ENCODE assay signal across 17 cellular contexts in the genomic region with DNA sequence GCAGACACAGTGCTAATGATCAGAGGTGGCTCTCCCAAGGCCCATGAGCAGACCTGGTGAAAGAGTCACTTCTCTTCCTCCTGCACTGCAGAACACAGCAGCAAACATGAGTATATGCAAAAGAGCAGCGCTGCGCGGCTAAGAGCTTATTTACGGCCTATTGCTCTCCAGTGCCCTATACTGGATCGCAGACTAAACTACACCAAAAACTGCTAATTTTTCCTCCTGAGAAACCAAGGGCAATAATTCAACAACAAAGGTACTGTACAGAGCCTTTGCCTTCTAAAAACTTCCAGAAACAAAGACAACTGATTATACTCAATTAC.
A peak's percentile ranks its signal among the peaks of the same experiment; 100 is the strongest.
DNase-seq lines count a peak whose midpoint lies in the region; ATAC-seq and TF ChIP-seq lines count a peak whose summit lies in the region.
"Had no signal": no experiment of that assay in that cellular context is flagged by ENCODE, and none has a peak within 500 bp of the region (broad histone marks: within the 10 kb centered on the region; RNA-seq: fewer than 3 reads in every experiment).

No MANE protein-coding gene starts in this region.

- no peak overlapping the region for H2AK5ac ChIP-seq in mesenchymal stem cell (ENCODE audit: low read length, severe bottlenecking)

- no peaks in the 10 kb centered on the region for H3K27me3 Mint-ChIP-seq in WTC11 (ENCODE audit: low read depth)
- H3K27me3 Mint-ChIP-seq: CD4-positive, CD25-positive, alpha-beta regulatory T cell had no signal

- no peak overlapping the region for H2AFZ ChIP-seq in mesenchymal stem cell (ENCODE audit: low read depth, low read length)
- H2AFZ ChIP-seq: GM23248 had no signal

- DNase-seq in H7: peak; percentile 17
- peak; percentile 33 to 61 for DNase-seq in NCI-H526 (lab: John Stamatoyannopoulos, UW)
- peak; percentile 11 for DNase-seq in WTC11 (ENCODE audit: low spot score)
- peak; percentile 31 for DNase-seq in left kidney (ENCODE audit: low read depth, low spot score)
- DNase-seq in mesenchymal stem cell: no peak
- DNase-seq: CD4-positive, CD25-positive, alpha-beta regulatory T cell; DND-41; GM23248; MG63; NCI-H1092 treated with DMSO at 0.1 percent for 48 hours; NCI-H187; NCI-H2171; NCI-H446 treated with DMSO at 0.1 percent for 48 hours; SIG-M5 had no signal

- H3K4me1 ChIP-seq in mesenchymal stem cell (ENCODE audit: control insufficient read depth, insufficient read depth, low read depth, low read length): no peaks in the 10 kb centered on the region

- H4K91ac ChIP-seq in mesenchymal stem cell (ENCODE audit: low read length): no peak overlapping the region

- H3K23ac ChIP-seq in mesenchymal stem cell (ENCODE audit: low read length in 2 of 2): no peak overlapping the region

- H3K4me3 Mint-ChIP-seq in WTC11: no peak overlapping the region
- H3K4me3 Mint-ChIP-seq: CD4-positive, CD25-positive, alpha-beta regulatory T cell; T-helper 1 cell treated with Interleukin-12 subunit alpha and Interleukin-12 subunit beta and Interleukin-4 antibody, amounts not matched to agents 30 μg/mL and 1 μg/mL, for 36 hours had no signal

- H3K18ac ChIP-seq in mesenchymal stem cell (ENCODE audit: low read depth in 1 of 2, low read length in 2 of 2): no peak overlapping the region

- CTCF ChIA-PET in WTC11 (lab: Charles Lee): interaction anchor here (0.8 to 1.3 kb wide), 4 partner anchors 12 to 704 kb away, joined by 3 to 4 read pairs (median 4); no protein-coding TSS in a partner anchor

- no peak overlapping the region for H3K9ac ChIP-seq in mesenchymal stem cell (ENCODE audit: low read length)
- H3K9ac ChIP-seq: GM23248 had no signal

- H3K36me3 ChIP-seq in H7 (replicated peaks; ENCODE audit: control insufficient read depth, insufficient read depth, low read length) (no peaks in the 10 kb centered on the region), mesenchymal stem cell (ENCODE audit: control insufficient read depth in 1 of 2, insufficient read depth in 2 of 2, low read depth in 1 of 2, low read length in 2 of 2) (no peaks in the 10 kb centered on the region)
- H3K36me3 ChIP-seq: MG63 had no signal

- no peak for TF ChIP-seq CTCF in WTC11 (IDR thresholded peaks at IDR 0.05)

- no peak overlapping the region for H3K27ac ChIP-seq in mesenchymal stem cell (ENCODE audit: low read length, poor library complexity, severe bottlenecking)
- H3K27ac ChIP-seq: GM23248 had no signal

- no peak overlapping the region for H2BK120ac ChIP-seq in mesenchymal stem cell (ENCODE audit: low read depth, low read length)

- H4K8ac ChIP-seq in mesenchymal stem cell (ENCODE audit: low read length): no peak overlapping the region

- no peak overlapping the region for H2BK12ac ChIP-seq in mesenchymal stem cell (ENCODE audit: low read length in 2 of 2)

- no peak overlapping the region for H3K4me3 ChIP-seq in H7 (ENCODE audit: insufficient read depth, low read depth, low read length)
- H3K4me3 ChIP-seq in mesenchymal stem cell (ENCODE audit: insufficient read depth in 1 of 2, low read depth in 1 of 2, low read length in 2 of 2): no peak overlapping the region
- H3K4me3 ChIP-seq: GM23248, MG63 had no signal

- POLR2A ChIA-PET in WTC11 (lab: Charles Lee): no interaction called here

- H3K36me3 Mint-ChIP-seq in WTC11: no peaks in the 10 kb centered on the region
- H3K36me3 Mint-ChIP-seq: CD4-positive, CD25-positive, alpha-beta regulatory T cell had no signal

- H3K27ac Mint-ChIP-seq in WTC11: no peak overlapping the region
- H3K27ac Mint-ChIP-seq: CD4-positive, CD25-positive, alpha-beta regulatory T cell; T-helper 1 cell treated with Interleukin-12 subunit alpha and Interleukin-12 subunit beta and Interleukin-4 antibody, amounts not matched to agents 30 μg/mL and 1 μg/mL, for 36 hours had no signal

- no peak overlapping the region for H3K4me2 ChIP-seq in mesenchymal stem cell (ENCODE audit: low read length, poor library complexity, severe bottlenecking)

- peak; percentile 93 for ATAC-seq in WTC11
- no peak for ATAC-seq in HG03469 (IDR thresholded peaks at IDR 0.05; ENCODE audit: unreplicated experiment)
- ATAC-seq in HG02763 (IDR thresholded peaks at IDR 0.05; ENCODE audit: unreplicated experiment): no peak

- H3K27me3 ChIP-seq in H7 (ENCODE audit: control insufficient read depth, insufficient read depth, low read length) (no peaks in the 10 kb centered on the region), mesenchymal stem cell (ENCODE audit: control insufficient read depth in 1 of 2, insufficient read depth in 1 of 2, low read length in 2 of 2) (no peaks in the 10 kb centered on the region)
- H3K27me3 ChIP-seq: MG63 had no signal

- WGBS in mesenchymal stem cell: 86% methylated on average over 5 of the region's 5 CpGs

- no peak overlapping the region for H2BK15ac ChIP-seq in mesenchymal stem cell (ENCODE audit: low read depth, poor library complexity, severe bottlenecking)

- no peak overlapping the region for H2BK5ac ChIP-seq in mesenchymal stem cell (ENCODE audit: low read depth, low read length, poor library complexity, severe bottlenecking)

- H3K4ac ChIP-seq in mesenchymal stem cell (ENCODE audit: low read depth in 1 of 2, low read length in 2 of 2): no peak overlapping the region

- no peaks in the 10 kb centered on the region for H3K79me1 ChIP-seq in mesenchymal stem cell (replicated peaks; ENCODE audit: low read length, poor library complexity, severe bottlenecking)

- no peak overlapping the region for H3K14ac ChIP-seq in mesenchymal stem cell (ENCODE audit: low read length in 2 of 2)

- no peaks in the 10 kb centered on the region for H3K9me3 Mint-ChIP-seq in WTC11
- H3K9me3 Mint-ChIP-seq: T-helper 1 cell treated with Interleukin-12 subunit alpha and Interleukin-12 subunit beta and Interleukin-4 antibody, amounts not matched to agents 30 μg/mL and 1 μg/mL, for 36 hours had no signal

- peaks cover 21% of the 10 kb centered on the region for H3K9me3 ChIP-seq in mesenchymal stem cell (ENCODE audit: control insufficient read depth, low read length)
- H3K9me3 ChIP-seq: MG63 had no signal

- peaks cover 5% of the 10 kb centered on the region; the same call in 1 of the 2 replicates for H3K4me1 Mint-ChIP-seq in WTC11
- H3K4me1 Mint-ChIP-seq: CD4-positive, CD25-positive, alpha-beta regulatory T cell had no signal

TF ChIP-seq in WTC11, 78 proteins besides CTCF, POLR2A, EP300 and RAD21 (continues in another document):
- TF ChIP-seq FOXP1 (CRISPR knock-in tag; IDR thresholded peaks at IDR 0.05; ENCODE audit: borderline replicate concordance): no peak
- TF ChIP-seq, protein P1, sequence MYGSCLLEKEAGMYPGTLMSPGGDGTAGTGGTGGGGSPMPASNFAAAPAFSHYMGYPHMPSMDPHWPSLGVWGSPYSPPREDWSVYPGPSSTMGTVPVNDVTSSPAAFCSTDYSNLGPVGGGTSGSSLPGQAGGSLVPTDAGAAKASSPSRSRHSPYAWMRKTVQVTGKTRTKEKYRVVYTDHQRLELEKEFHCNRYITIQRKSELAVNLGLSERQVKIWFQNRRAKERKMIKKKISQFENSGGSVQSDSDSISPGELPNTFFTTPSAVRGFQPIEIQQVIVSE (CRISPR knock-in tag; IDR thresholded peaks at IDR 0.05; ENCODE audit: borderline replicate concordance): no peak
- no peak for TF ChIP-seq TEAD1 (CRISPR knock-in tag; IDR thresholded peaks at IDR 0.05)
- no peak for TF ChIP-seq JAZF1 (CRISPR knock-in tag; IDR thresholded peaks at IDR 0.05)
- no peak for TF ChIP-seq OVOL2 (CRISPR knock-in tag; IDR thresholded peaks at IDR 0.05; ENCODE audit: borderline replicate concordance)
- no peak for TF ChIP-seq IRF1 (CRISPR knock-in tag; IDR thresholded peaks at IDR 0.05)
- no peak for TF ChIP-seq FOXP4 (CRISPR knock-in tag; IDR thresholded peaks at IDR 0.05)
- no peak for TF ChIP-seq ZNF396 (CRISPR knock-in tag; IDR thresholded peaks at IDR 0.05; ENCODE audit: borderline replicate concordance)
- no peak for TF ChIP-seq GTF2I (CRISPR knock-in tag; conservative IDR thresholded peaks at IDR 0.05)
- TF ChIP-seq, protein P2, sequence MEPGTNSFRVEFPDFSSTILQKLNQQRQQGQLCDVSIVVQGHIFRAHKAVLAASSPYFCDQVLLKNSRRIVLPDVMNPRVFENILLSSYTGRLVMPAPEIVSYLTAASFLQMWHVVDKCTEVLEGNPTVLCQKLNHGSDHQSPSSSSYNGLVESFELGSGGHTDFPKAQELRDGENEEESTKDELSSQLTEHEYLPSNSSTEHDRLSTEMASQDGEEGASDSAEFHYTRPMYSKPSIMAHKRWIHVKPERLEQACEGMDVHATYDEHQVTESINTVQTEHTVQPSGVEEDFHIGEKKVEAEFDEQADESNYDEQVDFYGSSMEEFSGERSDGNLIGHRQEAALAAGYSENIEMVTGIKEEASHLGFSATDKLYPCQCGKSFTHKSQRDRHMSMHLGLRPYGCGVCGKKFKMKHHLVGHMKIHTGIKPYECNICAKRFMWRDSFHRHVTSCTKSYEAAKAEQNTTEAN (CRISPR knock-in tag; IDR thresholded peaks at IDR 0.05): no peak
- TF ChIP-seq ZNF219 (CRISPR knock-in tag; IDR thresholded peaks at IDR 0.05; ENCODE audit: borderline replicate concordance): no peak
